In the genomic region with DNA sequence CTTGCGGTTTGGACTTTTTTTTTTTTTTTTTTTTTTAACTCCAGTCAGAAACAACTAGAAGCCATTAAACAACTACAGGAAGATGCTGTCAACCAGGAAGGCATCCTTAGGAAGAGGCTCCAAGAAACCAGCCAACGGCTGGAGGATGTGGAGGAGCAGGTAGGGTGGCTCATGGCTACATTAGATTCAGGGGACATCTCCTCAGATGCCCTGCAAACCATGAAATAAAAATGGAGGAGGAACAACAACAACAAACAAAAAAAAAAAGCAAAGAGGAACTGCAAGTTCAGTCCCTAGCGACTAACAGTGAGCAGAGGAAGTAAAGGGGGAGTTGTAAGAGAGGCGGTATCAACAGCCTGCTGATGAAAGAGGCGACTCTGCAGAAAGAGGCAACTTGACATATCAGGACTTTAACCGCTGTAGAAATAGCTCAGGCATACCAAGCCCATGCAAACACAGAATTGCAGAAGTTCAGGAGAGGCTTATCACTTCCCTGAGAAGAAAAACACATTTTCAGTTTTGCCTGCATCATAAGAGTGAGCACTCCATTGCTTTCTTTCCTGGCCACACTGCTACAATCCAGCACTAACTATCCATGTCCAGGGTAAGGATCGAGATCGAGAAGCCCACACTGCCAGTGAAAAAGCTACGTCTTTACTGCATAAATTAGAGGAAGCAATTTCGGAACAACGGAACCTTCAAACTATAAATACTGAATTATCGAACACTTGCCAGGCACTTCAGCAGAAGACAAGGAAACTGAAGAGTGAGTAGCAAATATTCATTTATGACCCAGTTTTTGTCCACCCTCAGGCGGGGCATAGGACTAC, we compare ENCODE assay signal across 8 cellular contexts.
DNase-seq lines count a peak whose midpoint lies in the region; ATAC-seq and TF ChIP-seq lines count a peak whose summit lies in the region.

No MANE protein-coding gene starts in this region.

- peak overlapping the region; percentile 74 to 83 (median 79) for H3K27ac ChIP-seq in Peyer's patch
- peak overlapping the region; percentile 33 to 81 for H3K27ac ChIP-seq in liver (ENCODE audit: low read depth in 1 of 2, low read length in 2 of 2)
- H3K27ac ChIP-seq in thoracic aorta = no peak overlapping the region

- intact Hi-C loops in posterior cingulate gyrus (cut with DNase I) = no loop called here

- H3K4me1 ChIP-seq in Peyer's patch (peaks cover 0 to 5% (median 0%) of the 10 kb centered on the region in 4 donors), liver (ENCODE audit: control insufficient read depth in 4 of 4, insufficient read depth in 4 of 4, low read length in 3 of 4) (peaks cover 0 to 9% (median 6%) of the 10 kb centered on the region in 4 donors), thoracic aorta (ENCODE audit: control insufficient read depth in 1 of 2, low read depth in 2 of 2) (peaks cover 0 to 20% of the 10 kb centered on the region in 2 donors)

- no peaks in the 10 kb centered on the region for H3K27me3 Mint-ChIP-seq in activated naive CD4-positive, alpha-beta T cell treated with anti-CD3 and anti-CD28 coated beads, Interleukin-2, amount 50 U/mL, for 24 hours

- peak overlapping the region; percentile 100 for H3K27ac Mint-ChIP-seq in activated naive CD4-positive, alpha-beta T cell treated with anti-CD3 and anti-CD28 coated beads, Interleukin-2, amount 50 U/mL, for 24 hours

- H3K4me1 Mint-ChIP-seq in activated naive CD4-positive, alpha-beta T cell treated with anti-CD3 and anti-CD28 coated beads, Interleukin-2, amount 50 U/mL, for 24 hours = peaks cover 57% of the 10 kb centered on the region

- H3K27me3 ChIP-seq in Peyer's patch (no peaks in the 10 kb centered on the region), liver (ENCODE audit: control insufficient read depth in 4 of 4, insufficient read depth in 4 of 4, low read length in 3 of 4) (no peaks in the 10 kb centered on the region), thoracic aorta (replicated peaks; ENCODE audit: insufficient read depth) (no peaks in the 10 kb centered on the region)

- no peaks in the 10 kb centered on the region for H3K9me3 ChIP-seq in Peyer's patch
- no peaks in the 10 kb centered on the region for H3K9me3 ChIP-seq in liver (ENCODE audit: control insufficient read depth in 4 of 4, low read length in 3 of 4)
- no peaks in the 10 kb centered on the region for H3K9me3 ChIP-seq in thoracic aorta

- peak in 2 of 3 donors; percentile 67 to 78 for DNase-seq in Peyer's patch
- DNase-seq in thoracic aorta (ENCODE audit: low spot score) = no peak
- no peak for DNase-seq in posterior cingulate gyrus
- no peak for DNase-seq in NCI-H187 treated with DMSO at 0.1 percent for 48 hours (lab: John Stamatoyannopoulos, UW)

- ATAC-seq in GM18868 (IDR thresholded peaks at IDR 0.05; ENCODE audit: unreplicated experiment) = peak; percentile 70
- ATAC-seq in HG02938 (IDR thresholded peaks at IDR 0.05; ENCODE audit: unreplicated experiment) = peak; percentile 66
- peak; percentile 30 for ATAC-seq in thoracic aorta (ENCODE audit: insufficient number of reproducible peaks, low FRiP score, low read depth)

- TF ChIP-seq CTCF in Peyer's patch (IDR thresholded peaks at IDR 0.05) (no peak), liver (IDR thresholded peaks at IDR 0.05; ENCODE audit: low read depth, low read length, missing input control) (no peak), thoracic aorta (IDR thresholded peaks at IDR 0.05) (no peak)

- H3K36me3 ChIP-seq in Peyer's patch = no peaks in the 10 kb centered on the region
- H3K36me3 ChIP-seq in liver (ENCODE audit: control insufficient read depth in 4 of 4, insufficient read depth in 3 of 4, low read depth in 1 of 4, low read length in 3 of 4) = no peaks in the 10 kb centered on the region
- H3K36me3 ChIP-seq in thoracic aorta = no peaks in the 10 kb centered on the region

- peak overlapping the region; percentile 99 for H3K4me3 Mint-ChIP-seq in activated naive CD4-positive, alpha-beta T cell treated with anti-CD3 and anti-CD28 coated beads, Interleukin-2, amount 50 U/mL, for 24 hours

- no peaks in the 10 kb centered on the region for H3K36me3 Mint-ChIP-seq in activated naive CD4-positive, alpha-beta T cell treated with anti-CD3 and anti-CD28 coated beads, Interleukin-2, amount 50 U/mL, for 24 hours

- H3K4me3 ChIP-seq in Peyer's patch (peak overlapping the region; percentile 35 to 51 (median 45)), liver (ENCODE audit: low read depth in 1 of 3, low read length in 3 of 3) (peak overlapping the region; percentile 22 to 89 (median 28)), thoracic aorta (peak overlapping the region; percentile 71)

- TF ChIP-seq POLR2A in Peyer's patch (IDR thresholded peaks at IDR 0.05) = peak in 1 of 2 donors; percentile 18

- peak overlapping the region; percentile 30 to 87 for H3K9ac ChIP-seq in liver (ENCODE audit: low read depth in 1 of 2, low read length in 2 of 2)

- WGBS in liver = 16% methylated on average over 13 of the region's 13 CpGs

- H3K9me3 Mint-ChIP-seq in activated naive CD4-positive, alpha-beta T cell treated with anti-CD3 and anti-CD28 coated beads, Interleukin-2, amount 50 U/mL, for 24 hours = no peaks in the 10 kb centered on the region

- peak in 1 of 2 donors; percentile 4 for TF ChIP-seq RAD21 in liver (IDR thresholded peaks at IDR 0.05)

TF ChIP-seq in liver, 16 proteins besides CTCF, POLR2A, EP300 and RAD21:
- TF ChIP-seq EGR1 (IDR thresholded peaks at IDR 0.05; ENCODE audit: low read depth in 2 of 2) (no peak), HNF4G (IDR thresholded peaks at IDR 0.05) (no peak), JUND (IDR thresholded peaks at IDR 0.05) (no peak), FOXA2 (IDR thresholded peaks at IDR 0.05) (peak; percentile 19), NR2F2 (IDR thresholded peaks at IDR 0.05) (no peak), ATF3 (IDR thresholded peaks at IDR 0.05) (peak; percentile 32), SP1 (IDR thresholded peaks at IDR 0.05) (peak; percentile 39), RXRA (IDR thresholded peaks at IDR 0.05) (no peak), MAX (IDR thresholded peaks at IDR 0.05) (peak; percentile 20), GABPA (IDR thresholded peaks at IDR 0.05 in 1 of 2, conservative IDR thresholded peaks at IDR 0.05 in 1 of 2) (no peak), FOXA1 (IDR thresholded peaks at IDR 0.05) (no peak), HNF4A (conservative IDR thresholded peaks at IDR 0.05) (peak; percentile 20 to 51), YY1 (IDR thresholded peaks at IDR 0.05) (peak; percentile 52), TAF1 (conservative IDR thresholded peaks at IDR 0.05) (peak; percentile 63)
- TF ChIP-seq, protein P1, sequence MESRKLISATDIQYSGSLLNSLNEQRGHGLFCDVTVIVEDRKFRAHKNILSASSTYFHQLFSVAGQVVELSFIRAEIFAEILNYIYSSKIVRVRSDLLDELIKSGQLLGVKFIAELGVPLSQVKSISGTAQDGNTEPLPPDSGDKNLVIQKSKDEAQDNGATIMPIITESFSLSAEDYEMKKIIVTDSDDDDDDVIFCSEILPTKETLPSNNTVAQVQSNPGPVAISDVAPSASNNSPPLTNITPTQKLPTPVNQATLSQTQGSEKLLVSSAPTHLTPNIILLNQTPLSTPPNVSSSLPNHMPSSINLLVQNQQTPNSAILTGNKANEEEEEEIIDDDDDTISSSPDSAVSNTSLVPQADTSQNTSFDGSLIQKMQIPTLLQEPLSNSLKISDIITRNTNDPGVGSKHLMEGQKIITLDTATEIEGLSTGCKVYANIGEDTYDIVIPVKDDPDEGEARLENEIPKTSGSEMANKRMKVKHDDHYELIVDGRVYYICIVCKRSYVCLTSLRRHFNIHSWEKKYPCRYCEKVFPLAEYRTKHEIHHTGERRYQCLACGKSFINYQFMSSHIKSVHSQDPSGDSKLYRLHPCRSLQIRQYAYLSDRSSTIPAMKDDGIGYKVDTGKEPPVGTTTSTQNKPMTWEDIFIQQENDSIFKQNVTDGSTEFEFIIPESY (IDR thresholded peaks at IDR 0.05) = no peak
- TF ChIP-seq, protein P2, sequence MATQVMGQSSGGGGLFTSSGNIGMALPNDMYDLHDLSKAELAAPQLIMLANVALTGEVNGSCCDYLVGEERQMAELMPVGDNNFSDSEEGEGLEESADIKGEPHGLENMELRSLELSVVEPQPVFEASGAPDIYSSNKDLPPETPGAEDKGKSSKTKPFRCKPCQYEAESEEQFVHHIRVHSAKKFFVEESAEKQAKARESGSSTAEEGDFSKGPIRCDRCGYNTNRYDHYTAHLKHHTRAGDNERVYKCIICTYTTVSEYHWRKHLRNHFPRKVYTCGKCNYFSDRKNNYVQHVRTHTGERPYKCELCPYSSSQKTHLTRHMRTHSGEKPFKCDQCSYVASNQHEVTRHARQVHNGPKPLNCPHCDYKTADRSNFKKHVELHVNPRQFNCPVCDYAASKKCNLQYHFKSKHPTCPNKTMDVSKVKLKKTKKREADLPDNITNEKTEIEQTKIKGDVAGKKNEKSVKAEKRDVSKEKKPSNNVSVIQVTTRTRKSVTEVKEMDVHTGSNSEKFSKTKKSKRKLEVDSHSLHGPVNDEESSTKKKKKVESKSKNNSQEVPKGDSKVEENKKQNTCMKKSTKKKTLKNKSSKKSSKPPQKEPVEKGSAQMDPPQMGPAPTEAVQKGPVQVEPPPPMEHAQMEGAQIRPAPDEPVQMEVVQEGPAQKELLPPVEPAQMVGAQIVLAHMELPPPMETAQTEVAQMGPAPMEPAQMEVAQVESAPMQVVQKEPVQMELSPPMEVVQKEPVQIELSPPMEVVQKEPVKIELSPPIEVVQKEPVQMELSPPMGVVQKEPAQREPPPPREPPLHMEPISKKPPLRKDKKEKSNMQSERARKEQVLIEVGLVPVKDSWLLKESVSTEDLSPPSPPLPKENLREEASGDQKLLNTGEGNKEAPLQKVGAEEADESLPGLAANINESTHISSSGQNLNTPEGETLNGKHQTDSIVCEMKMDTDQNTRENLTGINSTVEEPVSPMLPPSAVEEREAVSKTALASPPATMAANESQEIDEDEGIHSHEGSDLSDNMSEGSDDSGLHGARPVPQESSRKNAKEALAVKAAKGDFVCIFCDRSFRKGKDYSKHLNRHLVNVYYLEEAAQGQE (IDR thresholded peaks at IDR 0.05) = peak; percentile 9

Comparison
In these comparisons a context has a peak if more than half of its experiments do, and no peak if none do; other contexts are left out.
1. DNase-seq: peak in Peyer's patch (2 of 3); none in thoracic aorta (single experiment), posterior cingulate gyrus (0 of 10) and NCI-H187 treated with DMSO at 0.1 percent for 48 hours (single experiment).
2. H3K27ac ChIP-seq: peak in Peyer's patch (4 of 4) and liver (2 of 2); none in thoracic aorta (0 of 2).
3. Peak in every context shown above with its lines, with median percentiles within 50 percentile points of each other: ATAC-seq and H3K4me3 ChIP-seq.